Comparison of ENCODE assay signal across 8 cellular contexts in genomic region chr2:86249176-86249842, GRCh38.
DNase-seq lines count a peak whose midpoint lies in the region; ATAC-seq and TF ChIP-seq lines count a peak whose summit lies in the region.

No MANE protein-coding gene starts in this region.

- H3K4me3 ChIP-seq in DOHH2 (ENCODE audit: low read length) (peak overlapping the region; percentile 19; the same call in 1 of the 2 replicates), HFF-Myc (replicated peaks; ENCODE audit: low read depth, low read length) (no peak overlapping the region)

- ATAC-seq in HG03097 (IDR thresholded peaks at IDR 0.05; ENCODE audit: low FRiP score, unreplicated experiment) = no peak

- DNase-seq in HFF-Myc (ENCODE audit: extremely low read depth, low read depth) (peak; percentile 89), NCI-H524 (lab: John Stamatoyannopoulos, UW) (peak; percentile 46 to 81), fibroblast of peridontal ligament (ENCODE audit: extremely low read depth) (peak; percentile 72), NCI-H510A (lab: John Stamatoyannopoulos, UW) (no peak), NCI-H1436 (lab: John Stamatoyannopoulos, UW) (no peak)
- no peak for DNase-seq in stimulated activated naive CD4-positive, alpha-beta T cell (lab: John Stamatoyannopoulos, UW)

- no peaks in the 10 kb centered on the region for H3K9me2 ChIP-seq in DOHH2 (replicated peaks; ENCODE audit: control insufficient read depth, low read length)

- H3K27me3 ChIP-seq in DOHH2 (ENCODE audit: control insufficient read depth, low read length) = peaks cover 11% of the 10 kb centered on the region

- no peaks in the 10 kb centered on the region for H3K9me3 ChIP-seq in DOHH2 (ENCODE audit: control insufficient read depth, insufficient read depth, low read length)

- H3F3A ChIP-seq in DOHH2 (ENCODE audit: control insufficient read depth, insufficient read depth) = peaks cover 3% of the 10 kb centered on the region; the same call in 1 of the 2 replicates

- H3K4me1 ChIP-seq in DOHH2 (ENCODE audit: control insufficient read depth, low read length) = peaks cover 20% of the 10 kb centered on the region

- peak overlapping the region; percentile 56 for H3K4me2 ChIP-seq in DOHH2 (ENCODE audit: low read length)

- no peaks in the 10 kb centered on the region for H4K20me1 ChIP-seq in DOHH2 (ENCODE audit: control insufficient read depth, insufficient read depth, low read depth, low read length)

- peak overlapping the region; percentile 37 for H3K27ac ChIP-seq in DOHH2 (ENCODE audit: low read depth, low read length)

- TF ChIP-seq CTCF in DOHH2 (IDR thresholded peaks at IDR 0.05; ENCODE audit: low read depth, low read length, poor library complexity, severe bottlenecking) (no peak), HFF-Myc (IDR thresholded peaks at IDR 0.05; ENCODE audit: low read depth, low read length, missing control alignments) (no peak)

- no peaks in the 10 kb centered on the region for H3K79me2 ChIP-seq in DOHH2 (ENCODE audit: control insufficient read depth, low read length)

- no peaks in the 10 kb centered on the region for H3K36me3 ChIP-seq in DOHH2 (ENCODE audit: control insufficient read depth, low read length)

Comparison
In these comparisons a context has a peak if more than half of its experiments do, and no peak if none do; other contexts are left out.
1. DNase-seq: peak in HFF-Myc (single experiment), NCI-H524 (2 of 2) and fibroblast of peridontal ligament (single experiment); none in NCI-H510A (single experiment), NCI-H1436 (single experiment) and stimulated activated naive CD4-positive, alpha-beta T cell (0 of 6).